ENCODE assay signal across 10 cellular contexts in genomic region chr2:134782792-134783191, GRCh38. TPM values are rescaled to one million over a fixed set of nuclear protein-coding genes. Genes with fewer than 3 reads are reported as not detected.
DNase-seq lines count a peak whose midpoint lies in the region; ATAC-seq and TF ChIP-seq lines count a peak whose summit lies in the region.
"Had no signal": no experiment of that assay in that cellular context is flagged by ENCODE, and none has a peak within 500 bp of the region (broad histone marks: within the 10 kb centered on the region; RNA-seq: fewer than 3 reads in every experiment).

No MANE protein-coding gene starts in this region.

- 25 to 27% methylated on average over 3 of the region's 3 CpGs for WGBS in esophagus squamous epithelium, 2 donors

- no peak overlapping the region for H3K4me3 ChIP-seq in GM12864 (ENCODE audit: low read depth, low read length)
- no peak overlapping the region for H3K4me3 ChIP-seq in foreskin fibroblast (ENCODE audit: low read depth in 1 of 2, low read length in 2 of 2)
- no peak overlapping the region for H3K4me3 ChIP-seq in esophagus squamous epithelium
- H3K4me3 ChIP-seq in SJCRH30, result no peak overlapping the region
- H3K4me3 ChIP-seq: K562 had no signal

- H3K27ac ChIP-seq in esophagus squamous epithelium (no peak overlapping the region), SJCRH30 (no peak overlapping the region)
- H3K27ac ChIP-seq: epithelial cell of prostate had no signal

- no peak for TF ChIP-seq POLR2A in esophagus squamous epithelium (IDR thresholded peaks at IDR 0.05)

- H3K27me3 ChIP-seq in esophagus squamous epithelium (no peaks in the 10 kb centered on the region), SJCRH30 (no peaks in the 10 kb centered on the region; the same call in 1 of the 2 replicates)

- H3K4me1 ChIP-seq in esophagus squamous epithelium (no peaks in the 10 kb centered on the region), SJCRH30 (no peaks in the 10 kb centered on the region)

- DNase-seq in GM12864 (ENCODE audit: low read depth), result peak; percentile 25
- peak; percentile 17 for DNase-seq in NCI-H510A treated with DMSO at 0.1 percent for 48 hours (lab: John Stamatoyannopoulos, UW)
- peak; percentile 7 to 36 for DNase-seq in foreskin fibroblast
- DNase-seq in NCI-H1436 treated with DMSO at 0.1 percent for 48 hours (lab: John Stamatoyannopoulos, UW), result no peak
- DNase-seq in esophagus squamous epithelium (lab: John Stamatoyannopoulos, UW), result no peak
- no peak for DNase-seq in SJCRH30
- no peak for DNase-seq in NCI-H1694 (lab: John Stamatoyannopoulos, UW)

- peak; percentile 58 for ATAC-seq in HG02588 (IDR thresholded peaks at IDR 0.05; ENCODE audit: unreplicated experiment)
- ATAC-seq: K562 had no signal

- intact Hi-C loops in esophagus squamous epithelium (cut with DNase I), result no loop called here

- no peaks in the 10 kb centered on the region for H3K9me3 ChIP-seq in esophagus squamous epithelium
- no peaks in the 10 kb centered on the region for H3K9me3 ChIP-seq in SJCRH30 (replicated peaks)

- no peaks in the 10 kb centered on the region for H3K36me3 ChIP-seq in esophagus squamous epithelium
- no peaks in the 10 kb centered on the region for H3K36me3 ChIP-seq in SJCRH30

- TF ChIP-seq CTCF in GM12864 (IDR thresholded peaks at IDR 0.05; ENCODE audit: low read depth, low read length, missing control alignments), result peak; percentile 62
- TF ChIP-seq CTCF in foreskin fibroblast (IDR thresholded peaks at IDR 0.05; ENCODE audit: low read depth, low read length), result no peak
- peak in 2 of 6 experiments; percentile 29 to 39 for TF ChIP-seq CTCF in esophagus squamous epithelium (IDR thresholded peaks at IDR 0.05)

RNA-seq across cellular contexts. Expression of gene ACMSD, which starts 55.6 kb away (rescaled TPM):
- not detected for total RNA-seq in esophagus squamous epithelium
- not detected in 2 replicates for total RNA-seq in SJCRH30 (2014; rRNA removed; shearing (Covaris generic))
- total RNA-seq: K562 had no signal

Comparison
In these comparisons a context has a peak if more than half of its experiments do, and no peak if none do; other contexts are left out.
1. DNase-seq: peak in GM12864 (single experiment), NCI-H510A treated with DMSO at 0.1 percent for 48 hours (single experiment) and foreskin fibroblast (2 of 2); none in NCI-H1436 treated with DMSO at 0.1 percent for 48 hours (single experiment), esophagus squamous epithelium (single experiment), SJCRH30 (0 of 2) and NCI-H1694 (single experiment).